In the genomic region with DNA sequence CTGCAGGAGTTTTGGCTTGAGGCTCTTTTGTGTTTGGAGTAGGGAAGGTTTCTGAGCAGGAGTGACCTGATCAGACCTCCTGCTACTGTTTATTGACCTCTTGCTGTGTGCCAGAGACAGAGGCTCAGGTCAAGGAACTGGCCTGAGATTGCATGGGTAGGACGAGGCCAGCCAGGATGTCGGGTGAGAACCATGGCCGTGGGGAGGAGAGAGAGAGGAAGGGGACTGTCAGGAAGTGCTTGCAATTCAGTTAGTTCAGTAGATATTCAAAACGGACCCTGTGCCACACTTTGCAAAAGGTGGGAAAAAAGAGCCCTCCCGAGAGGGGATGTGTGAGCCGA, we compare ENCODE assay signal across 1 cellular context.
TF ChIP-seq lines count a peak whose summit lies in the region.

No MANE protein-coding gene starts in this region.

TF ChIP-seq in WTC11, 78 proteins besides CTCF, POLR2A, EP300 and RAD21 (continued from another document):
- TF ChIP-seq, protein P1, sequence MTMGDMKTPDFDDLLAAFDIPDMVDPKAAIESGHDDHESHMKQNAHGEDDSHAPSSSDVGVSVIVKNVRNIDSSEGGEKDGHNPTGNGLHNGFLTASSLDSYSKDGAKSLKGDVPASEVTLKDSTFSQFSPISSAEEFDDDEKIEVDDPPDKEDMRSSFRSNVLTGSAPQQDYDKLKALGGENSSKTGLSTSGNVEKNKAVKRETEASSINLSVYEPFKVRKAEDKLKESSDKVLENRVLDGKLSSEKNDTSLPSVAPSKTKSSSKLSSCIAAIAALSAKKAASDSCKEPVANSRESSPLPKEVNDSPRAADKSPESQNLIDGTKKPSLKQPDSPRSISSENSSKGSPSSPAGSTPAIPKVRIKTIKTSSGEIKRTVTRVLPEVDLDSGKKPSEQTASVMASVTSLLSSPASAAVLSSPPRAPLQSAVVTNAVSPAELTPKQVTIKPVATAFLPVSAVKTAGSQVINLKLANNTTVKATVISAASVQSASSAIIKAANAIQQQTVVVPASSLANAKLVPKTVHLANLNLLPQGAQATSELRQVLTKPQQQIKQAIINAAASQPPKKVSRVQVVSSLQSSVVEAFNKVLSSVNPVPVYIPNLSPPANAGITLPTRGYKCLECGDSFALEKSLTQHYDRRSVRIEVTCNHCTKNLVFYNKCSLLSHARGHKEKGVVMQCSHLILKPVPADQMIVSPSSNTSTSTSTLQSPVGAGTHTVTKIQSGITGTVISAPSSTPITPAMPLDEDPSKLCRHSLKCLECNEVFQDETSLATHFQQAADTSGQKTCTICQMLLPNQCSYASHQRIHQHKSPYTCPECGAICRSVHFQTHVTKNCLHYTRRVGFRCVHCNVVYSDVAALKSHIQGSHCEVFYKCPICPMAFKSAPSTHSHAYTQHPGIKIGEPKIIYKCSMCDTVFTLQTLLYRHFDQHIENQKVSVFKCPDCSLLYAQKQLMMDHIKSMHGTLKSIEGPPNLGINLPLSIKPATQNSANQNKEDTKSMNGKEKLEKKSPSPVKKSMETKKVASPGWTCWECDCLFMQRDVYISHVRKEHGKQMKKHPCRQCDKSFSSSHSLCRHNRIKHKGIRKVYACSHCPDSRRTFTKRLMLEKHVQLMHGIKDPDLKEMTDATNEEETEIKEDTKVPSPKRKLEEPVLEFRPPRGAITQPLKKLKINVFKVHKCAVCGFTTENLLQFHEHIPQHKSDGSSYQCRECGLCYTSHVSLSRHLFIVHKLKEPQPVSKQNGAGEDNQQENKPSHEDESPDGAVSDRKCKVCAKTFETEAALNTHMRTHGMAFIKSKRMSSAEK (CRISPR knock-in tag; IDR thresholded peaks at IDR 0.05; ENCODE audit: borderline replicate concordance): no peak
- TF ChIP-seq, protein P2, sequence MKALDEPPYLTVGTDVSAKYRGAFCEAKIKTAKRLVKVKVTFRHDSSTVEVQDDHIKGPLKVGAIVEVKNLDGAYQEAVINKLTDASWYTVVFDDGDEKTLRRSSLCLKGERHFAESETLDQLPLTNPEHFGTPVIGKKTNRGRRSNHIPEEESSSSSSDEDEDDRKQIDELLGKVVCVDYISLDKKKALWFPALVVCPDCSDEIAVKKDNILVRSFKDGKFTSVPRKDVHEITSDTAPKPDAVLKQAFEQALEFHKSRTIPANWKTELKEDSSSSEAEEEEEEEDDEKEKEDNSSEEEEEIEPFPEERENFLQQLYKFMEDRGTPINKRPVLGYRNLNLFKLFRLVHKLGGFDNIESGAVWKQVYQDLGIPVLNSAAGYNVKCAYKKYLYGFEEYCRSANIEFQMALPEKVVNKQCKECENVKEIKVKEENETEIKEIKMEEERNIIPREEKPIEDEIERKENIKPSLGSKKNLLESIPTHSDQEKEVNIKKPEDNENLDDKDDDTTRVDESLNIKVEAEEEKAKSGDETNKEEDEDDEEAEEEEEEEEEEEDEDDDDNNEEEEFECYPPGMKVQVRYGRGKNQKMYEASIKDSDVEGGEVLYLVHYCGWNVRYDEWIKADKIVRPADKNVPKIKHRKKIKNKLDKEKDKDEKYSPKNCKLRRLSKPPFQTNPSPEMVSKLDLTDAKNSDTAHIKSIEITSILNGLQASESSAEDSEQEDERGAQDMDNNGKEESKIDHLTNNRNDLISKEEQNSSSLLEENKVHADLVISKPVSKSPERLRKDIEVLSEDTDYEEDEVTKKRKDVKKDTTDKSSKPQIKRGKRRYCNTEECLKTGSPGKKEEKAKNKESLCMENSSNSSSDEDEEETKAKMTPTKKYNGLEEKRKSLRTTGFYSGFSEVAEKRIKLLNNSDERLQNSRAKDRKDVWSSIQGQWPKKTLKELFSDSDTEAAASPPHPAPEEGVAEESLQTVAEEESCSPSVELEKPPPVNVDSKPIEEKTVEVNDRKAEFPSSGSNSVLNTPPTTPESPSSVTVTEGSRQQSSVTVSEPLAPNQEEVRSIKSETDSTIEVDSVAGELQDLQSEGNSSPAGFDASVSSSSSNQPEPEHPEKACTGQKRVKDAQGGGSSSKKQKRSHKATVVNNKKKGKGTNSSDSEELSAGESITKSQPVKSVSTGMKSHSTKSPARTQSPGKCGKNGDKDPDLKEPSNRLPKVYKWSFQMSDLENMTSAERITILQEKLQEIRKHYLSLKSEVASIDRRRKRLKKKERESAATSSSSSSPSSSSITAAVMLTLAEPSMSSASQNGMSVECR (CRISPR knock-in tag; IDR thresholded peaks at IDR 0.05; ENCODE audit: borderline replicate concordance): no peak
- TF ChIP-seq FOXJ3 (CRISPR knock-in tag; IDR thresholded peaks at IDR 0.05; ENCODE audit: borderline replicate concordance): no peak
- TF ChIP-seq NFE2L1 (CRISPR knock-in tag; IDR thresholded peaks at IDR 0.05): no peak
- no peak for TF ChIP-seq RELA (CRISPR knock-in tag; IDR thresholded peaks at IDR 0.05; ENCODE audit: borderline replicate concordance)
- no peak for TF ChIP-seq SMAD3 (CRISPR knock-in tag; IDR thresholded peaks at IDR 0.05; ENCODE audit: borderline replicate concordance)
